In the genomic region with DNA sequence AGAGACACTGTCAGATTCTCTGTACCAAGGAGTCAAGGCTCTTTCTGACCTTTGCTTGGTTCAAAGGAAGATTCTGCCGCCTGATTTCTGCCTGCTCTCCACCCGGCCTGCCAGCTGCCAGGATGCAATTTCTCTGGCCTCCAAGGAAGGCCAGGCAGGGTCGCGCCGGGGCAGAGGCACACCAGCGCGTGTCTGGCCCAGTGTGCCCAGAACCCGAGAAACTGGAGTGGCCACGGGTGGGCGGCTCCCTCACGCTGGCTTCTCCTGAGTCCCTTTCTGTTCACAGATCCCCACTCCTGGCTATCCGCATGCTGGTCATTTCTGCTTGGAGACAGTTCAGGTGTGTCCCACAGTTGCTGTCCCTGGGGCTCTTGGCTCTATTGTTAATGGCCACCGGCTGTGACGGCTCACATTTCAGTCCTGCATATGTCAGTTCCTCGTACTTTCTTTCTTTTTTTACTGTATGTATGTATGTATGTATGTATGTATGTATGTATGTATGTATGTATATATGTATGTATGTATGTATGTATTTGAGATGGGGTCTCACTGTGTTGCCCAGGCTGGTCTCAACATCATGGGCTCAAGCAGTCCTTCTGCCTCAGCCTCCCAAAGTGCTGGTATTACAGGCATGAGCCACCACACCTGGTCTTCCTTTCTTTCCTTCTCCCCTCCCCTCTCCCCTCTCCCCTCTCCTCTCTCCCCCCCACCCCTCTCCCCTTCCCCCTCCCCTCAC, we compare ENCODE assay signal across 3 cellular contexts.
A peak's percentile ranks its signal among the peaks of the same experiment; 100 is the strongest.
TF ChIP-seq lines count a peak whose summit lies in the region.

No MANE protein-coding gene starts in this region.

TF ChIP-seq in SK-N-SH treated with all-trans-retinoic acid at 6 μM for 48 hours, 23 proteins besides CTCF, POLR2A, EP300 and RAD21:
- TF ChIP-seq ZFP3 (CRISPR knock-in tag; IDR thresholded peaks at IDR 0.05) = no peak
- TF ChIP-seq, protein P1, sequence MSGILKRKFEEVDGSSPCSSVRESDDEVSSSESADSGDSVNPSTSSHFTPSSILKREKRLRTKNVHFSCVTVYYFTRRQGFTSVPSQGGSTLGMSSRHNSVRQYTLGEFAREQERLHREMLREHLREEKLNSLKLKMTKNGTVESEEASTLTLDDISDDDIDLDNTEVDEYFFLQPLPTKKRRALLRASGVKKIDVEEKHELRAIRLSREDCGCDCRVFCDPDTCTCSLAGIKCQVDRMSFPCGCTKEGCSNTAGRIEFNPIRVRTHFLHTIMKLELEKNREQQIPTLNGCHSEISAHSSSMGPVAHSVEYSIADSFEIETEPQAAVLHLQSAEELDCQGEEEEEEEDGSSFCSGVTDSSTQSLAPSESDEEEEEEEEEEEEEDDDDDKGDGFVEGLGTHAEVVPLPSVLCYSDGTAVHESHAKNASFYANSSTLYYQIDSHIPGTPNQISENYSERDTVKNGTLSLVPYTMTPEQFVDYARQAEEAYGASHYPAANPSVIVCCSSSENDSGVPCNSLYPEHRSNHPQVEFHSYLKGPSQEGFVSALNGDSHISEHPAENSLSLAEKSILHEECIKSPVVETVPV (CRISPR knock-in tag; IDR thresholded peaks at IDR 0.05) = no peak
- TF ChIP-seq OSR1 (CRISPR knock-in tag; IDR thresholded peaks at IDR 0.05) = no peak
- no peak for TF ChIP-seq TSHZ2 (CRISPR knock-in tag; IDR thresholded peaks at IDR 0.05)
- no peak for TF ChIP-seq RARB (CRISPR knock-in tag; IDR thresholded peaks at IDR 0.05)
- TF ChIP-seq ZNF70 (CRISPR knock-in tag; IDR thresholded peaks at IDR 0.05) = no peak
- TF ChIP-seq ESRRG (CRISPR knock-in tag; IDR thresholded peaks at IDR 0.05) = no peak
- TF ChIP-seq BACH2 (CRISPR knock-in tag; IDR thresholded peaks at IDR 0.05; ENCODE audit: borderline replicate concordance) = no peak
- TF ChIP-seq ZNF565 (CRISPR knock-in tag; conservative IDR thresholded peaks at IDR 0.05; ENCODE audit: low read depth) = no peak
TF ChIP-seq in SK-N-SH treated with all-trans-retinoic acid at 6 μM for 48 hours: peak in this region for 0.

TF ChIP-seq in SK-N-SH, 30 proteins besides CTCF, POLR2A, EP300 and RAD21:
- TF ChIP-seq CHD2 (IDR thresholded peaks at IDR 0.05; ENCODE audit: low read length, partially characterized antibody) = no peak
- no peak for TF ChIP-seq FOXM1 (IDR thresholded peaks at IDR 0.05; ENCODE audit: low read depth)
- TF ChIP-seq YY1 (IDR thresholded peaks at IDR 0.05; ENCODE audit: low read depth) = no peak
- TF ChIP-seq RFX5 (IDR thresholded peaks at IDR 0.05; ENCODE audit: low read length) = no peak
- no peak for TF ChIP-seq MAX (IDR thresholded peaks at IDR 0.05; ENCODE audit: low read depth)
- TF ChIP-seq MEF2A (IDR thresholded peaks at IDR 0.05; ENCODE audit: borderline replicate concordance, low read depth) = no peak
- TF ChIP-seq IRF3 (IDR thresholded peaks at IDR 0.05; ENCODE audit: low read depth, low read length) = no peak
TF ChIP-seq in SK-N-SH: peak in this region for 0.

TF ChIP-seq in K562, 482 proteins besides CTCF, POLR2A, EP300 and RAD21:
- TF ChIP-seq C11orf30 (IDR thresholded peaks at IDR 0.05; ENCODE audit: low read depth) (no peak), ZNF121 (CRISPR knock-in tag; conservative IDR thresholded peaks at IDR 0.05) (peak; percentile 72), ZNF124 (CRISPR knock-in tag; IDR thresholded peaks at IDR 0.05) (no peak), MEF2D (tag; conservative IDR thresholded peaks at IDR 0.05; ENCODE audit: low read depth) (no peak), KLF6 (CRISPR knock-in tag; IDR thresholded peaks at IDR 0.05; ENCODE audit: borderline replicate concordance) (no peak)
- TF ChIP-seq, protein P2, sequence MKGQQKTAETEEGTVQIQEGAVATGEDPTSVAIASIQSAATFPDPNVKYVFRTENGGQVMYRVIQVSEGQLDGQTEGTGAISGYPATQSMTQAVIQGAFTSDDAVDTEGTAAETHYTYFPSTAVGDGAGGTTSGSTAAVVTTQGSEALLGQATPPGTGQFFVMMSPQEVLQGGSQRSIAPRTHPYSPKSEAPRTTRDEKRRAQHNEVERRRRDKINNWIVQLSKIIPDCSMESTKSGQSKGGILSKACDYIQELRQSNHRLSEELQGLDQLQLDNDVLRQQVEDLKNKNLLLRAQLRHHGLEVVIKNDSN (CRISPR knock-in tag; IDR thresholded peaks at IDR 0.05) = no peak
